ENCODE assay signal across 8 cellular contexts in the genomic region with DNA sequence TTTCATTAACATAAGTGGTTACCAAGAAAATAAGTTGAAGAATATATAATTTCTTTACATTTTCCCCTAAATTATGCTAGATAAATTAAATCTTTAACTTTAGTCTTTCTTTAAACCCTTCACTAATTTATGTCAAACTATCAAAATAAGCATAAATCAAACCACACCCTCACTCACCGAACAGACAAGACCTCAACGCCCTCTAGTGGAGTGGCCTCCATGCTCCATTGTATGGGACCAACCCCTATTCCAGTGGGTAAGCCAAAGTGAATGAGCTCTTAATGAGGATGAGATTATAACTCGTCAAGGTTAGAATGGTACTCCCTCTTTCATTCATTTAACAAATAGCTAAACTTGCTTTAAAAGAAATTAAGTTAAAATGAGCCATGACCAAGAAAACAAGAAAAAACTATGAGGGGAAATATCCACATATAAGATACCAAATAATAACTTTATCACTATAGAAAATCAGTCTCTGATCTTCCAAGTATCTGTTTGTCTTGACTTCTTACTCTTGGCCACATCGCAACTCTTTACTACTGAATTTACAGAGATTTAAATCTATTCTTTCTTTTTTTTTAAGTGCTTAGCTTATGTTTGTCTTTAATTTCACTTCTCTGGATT. TPM values are rescaled to one million over a fixed set of nuclear protein-coding genes. Genes with fewer than 3 reads are reported as not detected.
DNase-seq lines count a peak whose midpoint lies in the region; ATAC-seq and TF ChIP-seq lines count a peak whose summit lies in the region.

No MANE protein-coding gene starts in this region.

- H3K27ac ChIP-seq in PC-9: no peak overlapping the region

- peak overlapping the region in 1 of 2 donors; percentile 2 for H3K4me3 Mint-ChIP-seq in activated T-cell treated with anti-CD3 and anti-CD28 coated beads, Interleukin-2, amount 50 U/mL, for 72 hours
- H3K4me3 Mint-ChIP-seq in type B pancreatic cell: no peak overlapping the region

- intact Hi-C loops in PC-9 (cut with micrococcal nuclease; ENCODE audit: unreplicated experiment): loop anchor here (2.0 kb wide), 1 partner anchor 114 kb away; no protein-coding TSS in a partner anchor

- no peaks in the 10 kb centered on the region for H3K79me2 ChIP-seq in PC-9 (ENCODE audit: low read depth)

- H3K27me3 Mint-ChIP-seq in activated T-cell treated with anti-CD3 and anti-CD28 coated beads, Interleukin-2, amount 50 U/mL, for 72 hours (ENCODE audit: low read depth): no peaks in the 10 kb centered on the region
- no peaks in the 10 kb centered on the region for H3K27me3 Mint-ChIP-seq in type B pancreatic cell

- peak; percentile 90 for TF ChIP-seq CTCF in PC-9 (conservative IDR thresholded peaks at IDR 0.05)
- TF ChIP-seq CTCF in fibroblast of mammary gland (conservative IDR thresholded peaks at IDR 0.05; ENCODE audit: control insufficient read depth, insufficient read depth, low read depth, low read length): peak; percentile 99
- peak; percentile 83 for TF ChIP-seq CTCF in type B pancreatic cell (conservative IDR thresholded peaks at IDR 0.05)

- no peak overlapping the region for H3K4me2 ChIP-seq in PC-9

- peaks cover 0 to 1% of the 10 kb centered on the region in 2 donors for H3K9me3 Mint-ChIP-seq in activated T-cell treated with anti-CD3 and anti-CD28 coated beads, Interleukin-2, amount 50 U/mL, for 72 hours
- no peaks in the 10 kb centered on the region for H3K9me3 Mint-ChIP-seq in type B pancreatic cell

- peak; percentile 62 for DNase-seq in CMK (ENCODE audit: low read depth)
- DNase-seq in PC-9: peak in 1 of 2 experiments; percentile 54
- peak; percentile 78 to 82 for DNase-seq in activated T-cell treated with anti-CD3 and anti-CD28 coated beads, Interleukin-2, amount 50 U/mL, for 72 hours
- peak; percentile 79 for DNase-seq in fibroblast of mammary gland (ENCODE audit: low read depth)
- DNase-seq in nucleus accumbens (lab: John Stamatoyannopoulos, UW): peak in 45 of 56 donors; percentile 1 to 84 (median 19)
- no peak for DNase-seq in type B pancreatic cell (ENCODE audit: extremely low spot score, unreplicated experiment)

- peak overlapping the region; percentile 5 for H3K27ac Mint-ChIP-seq in activated T-cell treated with anti-CD3 and anti-CD28 coated beads, Interleukin-2, amount 50 U/mL, for 72 hours
- H3K27ac Mint-ChIP-seq in type B pancreatic cell: no peak overlapping the region

- H4K20me1 ChIP-seq in PC-9 (ENCODE audit: insufficient read depth): no peaks in the 10 kb centered on the region

- POLR2A ChIA-PET in PC-9 (lab: Charles Lee; ENCODE audit: unreplicated experiment): no interaction called here

- H3K27me3 ChIP-seq in PC-9 (ENCODE audit: insufficient read depth, low read depth): no peaks in the 10 kb centered on the region

- no peaks in the 10 kb centered on the region for H3F3A ChIP-seq in PC-9 (ENCODE audit: insufficient read depth, low read depth)

- H3K4me3 ChIP-seq in PC-9 (no peak overlapping the region), fibroblast of mammary gland (ENCODE audit: control insufficient read depth, low read depth, low read length) (no peak overlapping the region)

- no peaks in the 10 kb centered on the region for H3K4me1 ChIP-seq in PC-9 (replicated peaks; ENCODE audit: insufficient read depth)

- no peaks in the 10 kb centered on the region for H3K9me2 ChIP-seq in PC-9 (ENCODE audit: insufficient read depth)

- CTCF ChIA-PET in PC-9 (lab: Charles Lee): interaction anchor here (0.6 to 2.3 kb wide), 4 partner anchors 16 to 114 kb away, joined by 4 to 16 read pairs (median 7); partner anchors contain the start of gene BBS12

- no peaks in the 10 kb centered on the region for H3K36me3 ChIP-seq in PC-9 (ENCODE audit: low read depth)

- no TSS peak for BruUV-seq in PC-9 (replicated peaks; lab: Mats Ljungman, UMichigan)

- no peaks in the 10 kb centered on the region for H3K9me3 ChIP-seq in PC-9 (ENCODE audit: insufficient read depth, low read depth)

- ATAC-seq in GM19035 (IDR thresholded peaks at IDR 0.05; ENCODE audit: unreplicated experiment) (peak; percentile 84), HG03354 (IDR thresholded peaks at IDR 0.05; ENCODE audit: poor library complexity, severe bottlenecking, unreplicated experiment) (peak; percentile 94)
- ATAC-seq in activated T-cell treated with anti-CD3 and anti-CD28 coated beads, Interleukin-2, amount 50 U/mL, for 72 hours (replicated peaks in 1 of 2): peak; percentile 81 to 83

- peaks cover 2% of the 10 kb centered on the region in 2 donors for H3K36me3 Mint-ChIP-seq in activated T-cell treated with anti-CD3 and anti-CD28 coated beads, Interleukin-2, amount 50 U/mL, for 72 hours (ENCODE audit: insufficient read depth in 2 of 2)
- H3K36me3 Mint-ChIP-seq in type B pancreatic cell: no peaks in the 10 kb centered on the region

- H3K4me1 Mint-ChIP-seq in activated T-cell treated with anti-CD3 and anti-CD28 coated beads, Interleukin-2, amount 50 U/mL, for 72 hours (ENCODE audit: low read depth): peaks cover 47% of the 10 kb centered on the region
- H3K4me1 Mint-ChIP-seq in type B pancreatic cell (ENCODE audit: unreplicated experiment): no peaks in the 10 kb centered on the region

- H2AFZ ChIP-seq in PC-9: no peak overlapping the region

RNA-seq across cellular contexts. Expression of gene BBS12, which starts 15.6 kb away (rescaled TPM):
- total RNA-seq in PC-9 (2021) (2.9 and 4.9 TPM in 2 replicates), type B pancreatic cell (ENCODE audit: low replicate concordance) (3.8 and 4.5 TPM in 2 replicates)
- total RNA-seq in activated T-cell treated with anti-CD3 and anti-CD28 coated beads, Interleukin-2, amount 50 U/mL, for 72 hours: 1 to 10 TPM; 3.0 to 4.4 TPM
